Comparison of ENCODE assay signal across 19 cellular contexts in genomic region chr17:73754886-73755285, GRCh38.
DNase-seq lines count a peak whose midpoint lies in the region; ATAC-seq and TF ChIP-seq lines count a peak whose summit lies in the region.
"Had no signal": no experiment of that assay in that cellular context is flagged by ENCODE, and none has a peak within 500 bp of the region (broad histone marks: within the 10 kb centered on the region; RNA-seq: fewer than 3 reads in every experiment).

No MANE protein-coding gene starts in this region.

- H3K4ac ChIP-seq in neuronal stem cell (ENCODE audit: low read length) = no peak overlapping the region

- no peak overlapping the region for H3K4me3 ChIP-seq in neuronal stem cell (ENCODE audit: low read length in 2 of 2)
- H3K4me3 ChIP-seq in lower leg skin (ENCODE audit: low read depth, poor library complexity, severe bottlenecking) = no peak overlapping the region
- H3K4me3 ChIP-seq: GM23338 had no signal

- H3K27ac ChIP-seq in neuronal stem cell (replicated peaks; ENCODE audit: low read length) (no peak overlapping the region), substantia nigra (ENCODE audit: low read depth, low read length, poor library complexity, severe bottlenecking) (no peak overlapping the region)

- no peaks in the 10 kb centered on the region for H3K9me3 Mint-ChIP-seq in activated naive CD4-positive, alpha-beta T cell treated with anti-CD3 and anti-CD28 coated beads, Interleukin-2, amount 50 U/mL, for 24 hours
- H3K9me3 Mint-ChIP-seq in activated naive CD4-positive, alpha-beta T cell treated with anti-CD3 and anti-CD28 coated beads, Interleukin-2, amount 50 U/mL, for 72 hours = no peaks in the 10 kb centered on the region
- H3K9me3 Mint-ChIP-seq: CD8-positive, alpha-beta memory T cell; GM23338; IgD-negative memory B cell had no signal

- peak overlapping the region; percentile 90 for H3K27ac Mint-ChIP-seq in activated naive CD4-positive, alpha-beta T cell treated with anti-CD3 and anti-CD28 coated beads, Interleukin-2, amount 50 U/mL, for 24 hours
- H3K27ac Mint-ChIP-seq in activated naive CD4-positive, alpha-beta T cell treated with anti-CD3 and anti-CD28 coated beads, Interleukin-2, amount 50 U/mL, for 72 hours = no peak overlapping the region
- H3K27ac Mint-ChIP-seq in T-helper 17 cell = peak overlapping the region; percentile 39
- H3K27ac Mint-ChIP-seq: CD4-positive, CD25-positive, alpha-beta regulatory T cell; CD8-positive, alpha-beta memory T cell; GM23338; HFFc6; IgD-negative memory B cell had no signal

- no peak overlapping the region for H2AFZ ChIP-seq in neuronal stem cell (ENCODE audit: low read length)
- H2AFZ ChIP-seq: GM23338 had no signal

- no peak overlapping the region for H2BK5ac ChIP-seq in neuronal stem cell (ENCODE audit: low read length)

- peaks cover 0 to 5% (median 0%) of the 10 kb centered on the region in 3 experiments for H3K27me3 ChIP-seq in neuronal stem cell (ENCODE audit: control insufficient read depth in 3 of 3, insufficient read depth in 3 of 3, low read depth in 1 of 3, low read length in 3 of 3)

- H3K4me3 Mint-ChIP-seq in activated naive CD4-positive, alpha-beta T cell treated with anti-CD3 and anti-CD28 coated beads, Interleukin-2, amount 50 U/mL, for 24 hours = no peak overlapping the region
- no peak overlapping the region for H3K4me3 Mint-ChIP-seq in T-helper 17 cell
- H3K4me3 Mint-ChIP-seq: CD4-positive, CD25-positive, alpha-beta regulatory T cell; CD8-positive, alpha-beta memory T cell; GM23338; HFFc6; IgD-negative memory B cell had no signal

- no peaks in the 10 kb centered on the region for H3K79me1 ChIP-seq in neuronal stem cell (ENCODE audit: low read depth, low read length)

- H3K4me2 ChIP-seq in neuronal stem cell (ENCODE audit: insufficient read depth, low read length, poor library complexity, severe bottlenecking) = no peak overlapping the region
- H3K4me2 ChIP-seq: GM23338 had no signal

- no peak for TF ChIP-seq CTCF in lower leg skin (IDR thresholded peaks at IDR 0.05)

- H3K18ac ChIP-seq in neuronal stem cell (ENCODE audit: low read length) = no peak overlapping the region

- H3K36me3 ChIP-seq in neuronal stem cell (replicated peaks in 1 of 2; ENCODE audit: control insufficient read depth in 2 of 2, insufficient read depth in 2 of 2, low read length in 2 of 2) = no peaks in the 10 kb centered on the region
- H3K36me3 ChIP-seq: BE2C had no signal

- no peak overlapping the region for H4K91ac ChIP-seq in neuronal stem cell (ENCODE audit: low read depth, low read length, poor library complexity)

- no peaks in the 10 kb centered on the region for H3K27me3 Mint-ChIP-seq in activated naive CD4-positive, alpha-beta T cell treated with anti-CD3 and anti-CD28 coated beads, Interleukin-2, amount 50 U/mL, for 24 hours
- no peaks in the 10 kb centered on the region for H3K27me3 Mint-ChIP-seq in T-helper 17 cell

- no peak overlapping the region for H2BK120ac ChIP-seq in neuronal stem cell (ENCODE audit: low read depth, low read length)

- intact Hi-C loops in lower leg skin (cut with DNase I; ENCODE audit: low total_unique reads) = no loop called here

- no peak for DNase-seq in activated naive CD4-positive, alpha-beta T cell treated with anti-CD3 and anti-CD28 coated beads, Interleukin-2, amount 50 U/mL, for 72 hours (ENCODE audit: low spot score in 2 of 2)
- DNase-seq in T-helper 17 cell (no peak), neuronal stem cell (ENCODE audit: low spot score) (no peak), lower leg skin (ENCODE audit: low spot score in 2 of 2) (no peak), substantia nigra (lab: John Stamatoyannopoulos, UW) (no peak)
- DNase-seq: ACHN; BE2C; C1 segment of cervical spinal cord; CD4-positive, CD25-positive, alpha-beta regulatory T cell; CD8-positive, alpha-beta memory T cell; COR-L47; DMS153; DMS79; GDM1; HCEC 1CT; HFFc6 had no signal

- no peak for TF ChIP-seq POLR2A in lower leg skin (IDR thresholded peaks at IDR 0.05)

- no peak overlapping the region for H4K8ac ChIP-seq in neuronal stem cell (ENCODE audit: low read depth, low read length)

- no peaks in the 10 kb centered on the region for H3K36me3 Mint-ChIP-seq in activated naive CD4-positive, alpha-beta T cell treated with anti-CD3 and anti-CD28 coated beads, Interleukin-2, amount 50 U/mL, for 24 hours
- H3K36me3 Mint-ChIP-seq in activated naive CD4-positive, alpha-beta T cell treated with anti-CD3 and anti-CD28 coated beads, Interleukin-2, amount 50 U/mL, for 72 hours = no peaks in the 10 kb centered on the region
- no peaks in the 10 kb centered on the region for H3K36me3 Mint-ChIP-seq in T-helper 17 cell (ENCODE audit: low read depth)
- H3K36me3 Mint-ChIP-seq: CD4-positive, CD25-positive, alpha-beta regulatory T cell; CD8-positive, alpha-beta memory T cell; IgD-negative memory B cell had no signal

- H2AK5ac ChIP-seq in neuronal stem cell (ENCODE audit: low read depth, low read length) = no peak overlapping the region

- H3K14ac ChIP-seq in neuronal stem cell (ENCODE audit: low read length) = no peak overlapping the region

- H3K23ac ChIP-seq in neuronal stem cell (ENCODE audit: low read depth, low read length, poor library complexity) = no peak overlapping the region

- H2BK15ac ChIP-seq in neuronal stem cell (ENCODE audit: low read length) = peak overlapping the region; percentile 11

- no peak overlapping the region for H2BK12ac ChIP-seq in neuronal stem cell (ENCODE audit: low read length)

- peaks cover 0 to 6% of the 10 kb centered on the region in 2 donors for H3K4me1 ChIP-seq in neuronal stem cell (ENCODE audit: control insufficient read depth in 2 of 2, insufficient read depth in 1 of 2, low read depth in 1 of 2, low read length in 2 of 2)

- H3K9me3 ChIP-seq in T-helper 17 cell (ENCODE audit: control insufficient read depth, low read length, poor library complexity, severe bottlenecking) (no peaks in the 10 kb centered on the region), neuronal stem cell (replicated peaks in 1 of 2; ENCODE audit: control insufficient read depth in 2 of 2, insufficient read depth in 1 of 2, low read depth in 1 of 2, low read length in 2 of 2) (no peaks in the 10 kb centered on the region)
- H3K9me3 ChIP-seq: BE2C had no signal

- ATAC-seq in activated naive CD4-positive, alpha-beta T cell treated with anti-CD3 and anti-CD28 coated beads, Interleukin-2, amount 50 U/mL, for 72 hours = no peak
- ATAC-seq in T-helper 17 cell = no peak
- ATAC-seq: GM23338 had no signal

- H3K9ac ChIP-seq in neuronal stem cell (ENCODE audit: low read depth, low read length, poor library complexity) = no peak overlapping the region

- H3K4me1 Mint-ChIP-seq in activated naive CD4-positive, alpha-beta T cell treated with anti-CD3 and anti-CD28 coated beads, Interleukin-2, amount 50 U/mL, for 24 hours = peaks cover 8% of the 10 kb centered on the region
- H3K4me1 Mint-ChIP-seq in T-helper 17 cell = no peaks in the 10 kb centered on the region

- WGBS in neuronal stem cell (ENCODE audit: extremely low coverage in 2 of 2, insufficient read length in 2 of 2, insufficient replicate concordance in 1 of 2), 2 donors = no CpG with 5 or more reads among the region's 12 CpGs
- 72 to 86% methylated on average over 12 of the region's 12 CpGs for WGBS in lower leg skin, 2 donors

Comparison
In these comparisons a context has a peak if more than half of its experiments do, and no peak if none do; other contexts are left out.
1. H3K27ac Mint-ChIP-seq: peak in activated naive CD4-positive, alpha-beta T cell treated with anti-CD3 and anti-CD28 coated beads, Interleukin-2, amount 50 U/mL, for 24 hours (single experiment) and T-helper 17 cell (single experiment); none in activated naive CD4-positive, alpha-beta T cell treated with anti-CD3 and anti-CD28 coated beads, Interleukin-2, amount 50 U/mL, for 72 hours (0 of 2).